ENCODE assay signal across 24 cellular contexts in genomic region chr15:31502541-31503229, GRCh38.
"Had no signal": no experiment of that assay in that cellular context is flagged by ENCODE, and none has a peak within 500 bp of the region (broad histone marks: within the 10 kb centered on the region; RNA-seq: fewer than 3 reads in every experiment).

No MANE protein-coding gene starts in this region.

- DNase-seq: activated B cell treated with CpG ODN at 0.5 μM for 24 hours; activated CD4-positive, alpha-beta T cell treated with anti-CD3 and anti-CD28 coated beads for 36 hours; activated CD4-positive, alpha-beta T cell treated with anti-CD3 and anti-CD28 coated beads, Interleukin-2, amount 50 U/mL, for 4 hours; activated naive CD4-positive, alpha-beta T cell; activated T-cell treated with anti-CD3 and anti-CD28 coated beads, Interleukin-2, amount 50 U/mL, for 1 hour; brain microvascular endothelial cell; caudate nucleus; esophagus squamous epithelium; hypothalamus; naive thymus-derived CD4-positive, alpha-beta T cell; ovary; psoas muscle; stimulated activated CD4-positive, alpha-beta T cell treated with anti-CD3 and anti-CD28 coated beads, Interleukin-1b, Interleukin-23, amount 100 ng/mL, for 48 hours; stimulated activated naive CD8-positive, alpha-beta T cell treated with anti-CD3 and anti-CD28 coated beads, Interleukin-15, amount 100 ng/mL, for 72 hours had no signal

- H3K27ac Mint-ChIP-seq: activated B cell treated with CpG ODN at 0.5 μM for 24 hours; activated CD4-positive, alpha-beta T cell treated with anti-CD3 and anti-CD28 coated beads for 36 hours; activated naive CD8-positive, alpha-beta T cell; memory B cell; naive thymus-derived CD4-positive, alpha-beta T cell; stimulated activated effector memory CD8-positive, alpha-beta T cell treated with anti-CD3 and anti-CD28 coated beads, Interleukin-12 subunit alpha, Interleukin-12 subunit beta, amount 100 ng/mL, for 72 hours; T-helper 1 cell treated with Interleukin-12 subunit alpha and Interleukin-12 subunit beta and Interleukin-4 antibody, amounts not matched to agents 30 μg/mL and 1 μg/mL, for 36 hours had no signal

- H3K27me3 Mint-ChIP-seq: activated naive CD8-positive, alpha-beta T cell had no signal

- H3K36me3 Mint-ChIP-seq: activated naive CD8-positive, alpha-beta T cell; memory B cell; naive thymus-derived CD4-positive, alpha-beta T cell; stimulated activated effector memory CD8-positive, alpha-beta T cell treated with anti-CD3 and anti-CD28 coated beads, Interleukin-12 subunit alpha, Interleukin-12 subunit beta, amount 100 ng/mL, for 72 hours had no signal

- H3K36me3 ChIP-seq: adrenal gland, ascending aorta, brain microvascular endothelial cell, esophagus squamous epithelium, ovary had no signal

- H3K9me3 Mint-ChIP-seq: activated B cell treated with CpG ODN at 0.5 μM for 24 hours; memory B cell; stimulated activated effector memory CD8-positive, alpha-beta T cell treated with anti-CD3 and anti-CD28 coated beads, Interleukin-12 subunit alpha, Interleukin-12 subunit beta, amount 100 ng/mL, for 72 hours had no signal

- H3K4me1 Mint-ChIP-seq: activated B cell treated with CpG ODN at 0.5 μM for 24 hours; activated CD4-positive, alpha-beta T cell treated with anti-CD3 and anti-CD28 coated beads for 36 hours; memory B cell; stimulated activated effector memory CD8-positive, alpha-beta T cell treated with anti-CD3 and anti-CD28 coated beads, Interleukin-12 subunit alpha, Interleukin-12 subunit beta, amount 100 ng/mL, for 72 hours had no signal

- ATAC-seq: activated CD4-positive, alpha-beta T cell treated with anti-CD3 and anti-CD28 coated beads for 36 hours; gastroesophageal sphincter; naive thymus-derived CD4-positive, alpha-beta T cell; psoas muscle; right cardiac atrium had no signal

- H3K27ac ChIP-seq: adrenal gland, ascending aorta, brain microvascular endothelial cell, esophagus squamous epithelium, gastroesophageal sphincter, ovary, psoas muscle, tibial nerve had no signal

- H3K4me3 ChIP-seq: adrenal gland, ascending aorta, dorsolateral prefrontal cortex, esophagus squamous epithelium, gastroesophageal sphincter, ovary, psoas muscle, tibial nerve had no signal

- H3K27me3 ChIP-seq: adrenal gland, ascending aorta, brain microvascular endothelial cell, dorsolateral prefrontal cortex, esophagus squamous epithelium, gastroesophageal sphincter, ovary, tibial nerve had no signal

- H3K4me1 ChIP-seq: adrenal gland, ascending aorta, gastroesophageal sphincter, psoas muscle, tibial nerve had no signal

- H3K4me3 Mint-ChIP-seq: activated B cell treated with CpG ODN at 0.5 μM for 24 hours; activated CD4-positive, alpha-beta T cell treated with anti-CD3 and anti-CD28 coated beads for 36 hours; activated naive CD8-positive, alpha-beta T cell; memory B cell; naive thymus-derived CD4-positive, alpha-beta T cell; stimulated activated effector memory CD8-positive, alpha-beta T cell treated with anti-CD3 and anti-CD28 coated beads, Interleukin-12 subunit alpha, Interleukin-12 subunit beta, amount 100 ng/mL, for 72 hours; stimulated activated naive CD8-positive, alpha-beta T cell treated with anti-CD3 and anti-CD28 coated beads, Interleukin-15, amount 100 ng/mL, for 72 hours; T-helper 1 cell treated with Interleukin-12 subunit alpha and Interleukin-12 subunit beta and Interleukin-4 antibody, amounts not matched to agents 30 μg/mL and 1 μg/mL, for 36 hours had no signal
